ENCODE assay signal across 2 cellular contexts in genomic region chr1:70411360-70411844, GRCh38.
A peak's percentile ranks its signal among the peaks of the same experiment; 100 is the strongest.
TF ChIP-seq lines count a peak whose summit lies in the region.

No MANE protein-coding gene starts in this region.

TF ChIP-seq in HEK293, 187 proteins besides CTCF, POLR2A, EP300 and RAD21 (continued from another document and continues in another):
- no peak for TF ChIP-seq EGR2 (tag by site-specific recombination; IDR thresholded peaks at IDR 0.05; ENCODE audit: low read depth)
- TF ChIP-seq ZNF37A (tag by site-specific recombination; IDR thresholded peaks at IDR 0.05): no peak
- TF ChIP-seq ZNF548 (tag by site-specific recombination; IDR thresholded peaks at IDR 0.05): no peak
- peak; percentile 89 for TF ChIP-seq ZNF335 (tag by site-specific recombination; conservative IDR thresholded peaks at IDR 0.05)
- TF ChIP-seq ZIC2 (tag by site-specific recombination; IDR thresholded peaks at IDR 0.05): no peak
- no peak for TF ChIP-seq ZBTB44 (tag by site-specific recombination; IDR thresholded peaks at IDR 0.05)
- no peak for TF ChIP-seq ZSCAN5A (tag by site-specific recombination; IDR thresholded peaks at IDR 0.05)
- no peak for TF ChIP-seq MEIS1 (CRISPR knock-in tag; IDR thresholded peaks at IDR 0.05; ENCODE audit: borderline replicate concordance)
- no peak for TF ChIP-seq ZNF211 (tag by site-specific recombination; IDR thresholded peaks at IDR 0.05; ENCODE audit: low read depth)
- TF ChIP-seq ZNF692 (tag by site-specific recombination; IDR thresholded peaks at IDR 0.05): peak; percentile 1; the same call in 1 of the 2 replicates
- TF ChIP-seq ZNF544 (tag by site-specific recombination; IDR thresholded peaks at IDR 0.05): no peak
- TF ChIP-seq ZNF510 (tag by site-specific recombination; IDR thresholded peaks at IDR 0.05; ENCODE audit: insufficient replicate concordance): no peak
- TF ChIP-seq KLF9 (tag by site-specific recombination; IDR thresholded peaks at IDR 0.05; ENCODE audit: low read depth): no peak
- peak; percentile 94 for TF ChIP-seq ZNF366 (tag by site-specific recombination; conservative IDR thresholded peaks at IDR 0.05)
- 0 out of 2 replicates have a peak, but pooled peaks have one; percentile 45 for TF ChIP-seq REPIN1 (tag by site-specific recombination; IDR thresholded peaks at IDR 0.05; ENCODE audit: low read depth)
- no peak for TF ChIP-seq BCL6B (tag by site-specific recombination; IDR thresholded peaks at IDR 0.05)
- no peak for TF ChIP-seq ZFP3 (tag by site-specific recombination; IDR thresholded peaks at IDR 0.05; ENCODE audit: low read depth)
- no peak for TF ChIP-seq ZXDB (tag by site-specific recombination; IDR thresholded peaks at IDR 0.05)
- no peak for TF ChIP-seq ZNF768 (tag by site-specific recombination; IDR thresholded peaks at IDR 0.05)
- TF ChIP-seq ZNF18 (tag by site-specific recombination; IDR thresholded peaks at IDR 0.05): no peak
- TF ChIP-seq ZNF394 (tag by site-specific recombination; IDR thresholded peaks at IDR 0.05; ENCODE audit: borderline replicate concordance): no peak
- 0 out of 2 replicates have a peak, but pooled peaks have one; percentile 2 for TF ChIP-seq KLF8 (tag by site-specific recombination; IDR thresholded peaks at IDR 0.05)
- no peak for TF ChIP-seq ZNF837 (tag by site-specific recombination; IDR thresholded peaks at IDR 0.05)
- no peak; the same call in 1 of the 2 replicates for TF ChIP-seq ZFP37 (tag by site-specific recombination; IDR thresholded peaks at IDR 0.05)
- no peak for TF ChIP-seq ZSCAN23 (tag by site-specific recombination; IDR thresholded peaks at IDR 0.05)
- no peak for TF ChIP-seq ZNF416 (tag by site-specific recombination; IDR thresholded peaks at IDR 0.05)
- no peak for TF ChIP-seq ZNF707 (tag by site-specific recombination; IDR thresholded peaks at IDR 0.05)

TF ChIP-seq in WTC11, 78 proteins besides CTCF, POLR2A, EP300 and RAD21 (continued from another document):
- TF ChIP-seq FOXK1 (CRISPR knock-in tag; IDR thresholded peaks at IDR 0.05) (no peak), GTF2I (CRISPR knock-in tag; conservative IDR thresholded peaks at IDR 0.05) (no peak), ATF6 (CRISPR knock-in tag; IDR thresholded peaks at IDR 0.05) (no peak), TP53 (CRISPR knock-in tag; IDR thresholded peaks at IDR 0.05) (no peak), ETV6 (CRISPR knock-in tag; IDR thresholded peaks at IDR 0.05) (no peak; the same call in 1 of the 2 replicates), ZNF232 (CRISPR knock-in tag; IDR thresholded peaks at IDR 0.05) (no peak), IRF2 (CRISPR knock-in tag; IDR thresholded peaks at IDR 0.05; ENCODE audit: borderline replicate concordance, low read depth) (no peak)
